ENCODE assay signal across 14 cellular contexts in genomic region chr11:88544656-88545280, GRCh38.
A peak's percentile ranks its signal among the peaks of the same experiment; 100 is the strongest.
DNase-seq lines count a peak whose midpoint lies in the region; ATAC-seq and TF ChIP-seq lines count a peak whose summit lies in the region.
"Had no signal": no experiment of that assay in that cellular context is flagged by ENCODE, and none has a peak within 500 bp of the region (broad histone marks: within the 10 kb centered on the region; RNA-seq: fewer than 3 reads in every experiment).

No MANE protein-coding gene starts in this region.

- peaks cover 11% of the 10 kb centered on the region for H3K27me3 Mint-ChIP-seq in activated T-cell treated with anti-CD3 and anti-CD28 coated beads, Interleukin-2, amount 50 U/mL, for 72 hours (ENCODE audit: low read depth)
- no peaks in the 10 kb centered on the region for H3K27me3 Mint-ChIP-seq in stimulated activated naive CD8-positive, alpha-beta T cell treated with anti-CD3 and anti-CD28 coated beads, Interleukin-15, amount 100 ng/mL, for 72 hours

- no peak overlapping the region for H3K4me3 Mint-ChIP-seq in activated T-cell treated with anti-CD3 and anti-CD28 coated beads, Interleukin-2, amount 50 U/mL, for 72 hours
- H3K4me3 Mint-ChIP-seq in stimulated activated naive CD8-positive, alpha-beta T cell treated with anti-CD3 and anti-CD28 coated beads, Interleukin-15, amount 100 ng/mL, for 72 hours, result no peak overlapping the region
- H3K4me3 Mint-ChIP-seq: activated T-helper 1 cell treated with anti-CD3 and anti-CD28 coated beads, Interleukin-12 subunit alpha, Interleukin-12 subunit beta, Interleukin-2, Interleukin-4 antibody, amounts not matched to agents 30 ng/mL and 10 ng/mL and 1 ng/mL, durations not matched to agents 14 hours and 24 hours and 36 hours had no signal

- no peaks in the 10 kb centered on the region for H3K36me3 Mint-ChIP-seq in activated T-cell treated with anti-CD3 and anti-CD28 coated beads, Interleukin-2, amount 50 U/mL, for 72 hours (ENCODE audit: insufficient read depth in 2 of 2)
- H3K36me3 Mint-ChIP-seq: immature natural killer cell had no signal

- peak; percentile 56 to 63 for ATAC-seq in activated T-cell treated with anti-CD3 and anti-CD28 coated beads, Interleukin-2, amount 50 U/mL, for 72 hours (replicated peaks in 1 of 2)
- peak; percentile 12 for ATAC-seq in HG02678 (IDR thresholded peaks at IDR 0.05; ENCODE audit: unreplicated experiment)
- no peak for ATAC-seq in RWPE2 (ENCODE audit: low read depth)
- peak; percentile 13 for ATAC-seq in stimulated activated naive CD8-positive, alpha-beta T cell treated with anti-CD3 and anti-CD28 coated beads, Interleukin-15, amount 100 ng/mL, for 72 hours
- no peak for ATAC-seq in gastrocnemius medialis

- H3K9me3 ChIP-seq in RWPE2 (ENCODE audit: severe bottlenecking) (no peaks in the 10 kb centered on the region), gastrocnemius medialis (no peaks in the 10 kb centered on the region)
- H3K9me3 ChIP-seq: A549, esophagus squamous epithelium had no signal

- H3K4me1 ChIP-seq in RWPE2 (ENCODE audit: insufficient read depth, poor library complexity, severe bottlenecking) (peaks cover 3% of the 10 kb centered on the region), gastrocnemius medialis (no peaks in the 10 kb centered on the region)

- H3K27ac ChIP-seq in RWPE2 (ENCODE audit: poor library complexity, severe bottlenecking), result no peak overlapping the region
- H3K27ac ChIP-seq in gastrocnemius medialis, result no peak overlapping the region
- H3K27ac ChIP-seq: cardiac muscle cell, esophagus squamous epithelium had no signal

- H3K27ac Mint-ChIP-seq in activated T-cell treated with anti-CD3 and anti-CD28 coated beads, Interleukin-2, amount 50 U/mL, for 72 hours, result no peak overlapping the region
- H3K27ac Mint-ChIP-seq in stimulated activated naive CD8-positive, alpha-beta T cell treated with anti-CD3 and anti-CD28 coated beads, Interleukin-15, amount 100 ng/mL, for 72 hours, result no peak overlapping the region

- H3K27me3 ChIP-seq in RWPE2 (ENCODE audit: insufficient read depth, poor library complexity, severe bottlenecking), result no peaks in the 10 kb centered on the region
- no peaks in the 10 kb centered on the region for H3K27me3 ChIP-seq in gastrocnemius medialis
- H3K27me3 ChIP-seq: cardiac muscle cell, esophagus squamous epithelium had no signal

- H3K4me1 Mint-ChIP-seq in activated T-cell treated with anti-CD3 and anti-CD28 coated beads, Interleukin-2, amount 50 U/mL, for 72 hours (ENCODE audit: low read depth), result peaks cover 12% of the 10 kb centered on the region
- H3K4me1 Mint-ChIP-seq in stimulated activated naive CD8-positive, alpha-beta T cell treated with anti-CD3 and anti-CD28 coated beads, Interleukin-15, amount 100 ng/mL, for 72 hours, result peaks cover 7% of the 10 kb centered on the region

- TF ChIP-seq POLR2A in gastrocnemius medialis (IDR thresholded peaks at IDR 0.05), result no peak

- H3K9me3 Mint-ChIP-seq in activated T-cell treated with anti-CD3 and anti-CD28 coated beads, Interleukin-2, amount 50 U/mL, for 72 hours, result no peaks in the 10 kb centered on the region
- no peaks in the 10 kb centered on the region for H3K9me3 Mint-ChIP-seq in stimulated activated naive CD8-positive, alpha-beta T cell treated with anti-CD3 and anti-CD28 coated beads, Interleukin-15, amount 100 ng/mL, for 72 hours
- H3K9me3 Mint-ChIP-seq: activated T-helper 1 cell treated with anti-CD3 and anti-CD28 coated beads, Interleukin-12 subunit alpha, Interleukin-12 subunit beta, Interleukin-2, Interleukin-4 antibody, amounts not matched to agents 30 ng/mL and 10 ng/mL and 1 ng/mL, durations not matched to agents 14 hours and 24 hours and 36 hours; immature natural killer cell had no signal

- H3K4me3 ChIP-seq in RWPE2 (ENCODE audit: severe bottlenecking) (no peak overlapping the region), gastrocnemius medialis (no peak overlapping the region)
- H3K4me3 ChIP-seq: A549, cardiac muscle cell, esophagus squamous epithelium, skin epidermis had no signal

- in situ Hi-C loops in gastrocnemius medialis (cut with MboI; ENCODE audit: low sequenced_read_pairs in 4 of 4), result loop anchor here (5.0 to 25.0 kb wide), 4 partner anchors 312 to 1190 kb away; no protein-coding TSS in a partner anchor

- no peak for DNase-seq in activated T-cell treated with anti-CD3 and anti-CD28 coated beads, Interleukin-2, amount 50 U/mL, for 72 hours
- DNase-seq in activated T-cell treated with anti-CD3 and anti-CD28 coated beads, Interleukin-2, amount 50 U/mL, for 1 hour, result no peak
- DNase-seq in RWPE2 (ENCODE audit: low spot score) (no peak), C1 segment of cervical spinal cord (lab: John Stamatoyannopoulos, UW) (no peak), gastrocnemius medialis (no peak)
- no peak for DNase-seq in stimulated activated naive CD8-positive, alpha-beta T cell treated with anti-CD3 and anti-CD28 coated beads, Interleukin-15, amount 100 ng/mL, for 72 hours
- DNase-seq in stimulated activated CD4-positive, alpha-beta T cell treated with anti-CD3 and anti-CD28 coated beads, Interleukin-12 subunit alpha, Interleukin-12 subunit beta, amount 100 ng/mL, for 4 hours, result no peak

- intact Hi-C loops in gastrocnemius medialis (cut with DNase I; ENCODE audit: low total_unique reads), result loop anchor here (1.0 to 10.0 kb wide), 4 partner anchors 312 to 1192 kb away; no protein-coding TSS in a partner anchor

- no peaks in the 10 kb centered on the region for H3K36me3 ChIP-seq in RWPE2 (ENCODE audit: low read depth)
- H3K36me3 ChIP-seq in gastrocnemius medialis, result no peaks in the 10 kb centered on the region
- H3K36me3 ChIP-seq: cardiac muscle cell, esophagus squamous epithelium had no signal

- TF ChIP-seq CTCF in RWPE2 (IDR thresholded peaks at IDR 0.05; ENCODE audit: poor library complexity, severe bottlenecking), result peak; percentile 90
- peak in 1 of 5 experiments; percentile 1 for TF ChIP-seq CTCF in gastrocnemius medialis (IDR thresholded peaks at IDR 0.05 in 4 of 5, conservative IDR thresholded peaks at IDR 0.05 in 1 of 5)

Comparison
In these comparisons a context has a peak if more than half of its experiments do, and no peak if none do; other contexts are left out.
1. ATAC-seq: peak in activated T-cell treated with anti-CD3 and anti-CD28 coated beads, Interleukin-2, amount 50 U/mL, for 72 hours (2 of 2), HG02678 (single experiment) and stimulated activated naive CD8-positive, alpha-beta T cell treated with anti-CD3 and anti-CD28 coated beads, Interleukin-15, amount 100 ng/mL, for 72 hours (single experiment); none in RWPE2 (single experiment) and gastrocnemius medialis (0 of 2).